In genomic region chr3:152707314-152707713, GRCh38 we compare ENCODE assay signal across 14 cellular contexts.
DNase-seq lines count a peak whose midpoint lies in the region; ATAC-seq, FAIRE-seq and TF ChIP-seq lines count a peak whose summit lies in the region.
"Had no signal": no experiment of that assay in that cellular context is flagged by ENCODE, and none has a peak within 500 bp of the region (broad histone marks: within the 10 kb centered on the region; RNA-seq: fewer than 3 reads in every experiment).

No MANE protein-coding gene starts in this region.

- peak; percentile 61 for ATAC-seq in GM19397 (IDR thresholded peaks at IDR 0.05; ENCODE audit: unreplicated experiment)
- peak; percentile 67 for ATAC-seq in HG03045 (IDR thresholded peaks at IDR 0.05; ENCODE audit: unreplicated experiment)
- no peak for ATAC-seq in T-helper 17 cell
- ATAC-seq: left colon had no signal

- no peaks in the 10 kb centered on the region for H3K9me3 Mint-ChIP-seq in dendritic cell treated with granulocyte-macrophage colony-stimulating factor and Interleukin-4, amounts not matched to agents 40 ng/mL and 50 ng/mL, for 4 days

- H3K36me3 Mint-ChIP-seq in dendritic cell treated with granulocyte-macrophage colony-stimulating factor and Interleukin-4, amounts not matched to agents 40 ng/mL and 50 ng/mL, for 4 days (ENCODE audit: low read depth) = no peaks in the 10 kb centered on the region
- H3K36me3 Mint-ChIP-seq in T-helper 17 cell (ENCODE audit: low read depth) = peaks cover 2% of the 10 kb centered on the region

- H3K27ac ChIP-seq in uterus = no peak overlapping the region
- H3K27ac ChIP-seq: testis had no signal

- no peaks in the 10 kb centered on the region for H3K9me3 ChIP-seq in uterus
- H3K9me3 ChIP-seq in T-helper 17 cell (ENCODE audit: control insufficient read depth, low read length, poor library complexity, severe bottlenecking) = no peaks in the 10 kb centered on the region
- H3K9me3 ChIP-seq: MG63, testis had no signal

- H3K27ac Mint-ChIP-seq in dendritic cell treated with granulocyte-macrophage colony-stimulating factor and Interleukin-4, amounts not matched to agents 40 ng/mL and 50 ng/mL, for 4 days = no peak overlapping the region
- H3K27ac Mint-ChIP-seq in T-helper 17 cell = no peak overlapping the region

- TF ChIP-seq POLR2A in uterus (IDR thresholded peaks at IDR 0.05) = no peak

- FAIRE-seq in RCC 7860 (lab: Jason Lieb, UNC) = no peak

- DNase-seq in DMS 273 treated with DMSO at 0.1 percent for 48 hours (lab: John Stamatoyannopoulos, UW) = peak; percentile 64
- DNase-seq in RCC 7860 (ENCODE audit: low spot score) = no peak
- no peak for DNase-seq in uterus
- no peak for DNase-seq in effector CD4-positive, alpha-beta T cell
- no peak for DNase-seq in T-helper 17 cell
- DNase-seq: activated CD4-positive, alpha-beta T cell treated with anti-CD3 and anti-CD28 coated beads for 48 hours; activated T-cell treated with anti-CD3 and anti-CD28 coated beads, Interleukin-2, amount 50 U/mL, for 1 hour; caudate nucleus; left colon; MG63; testis had no signal

- no peaks in the 10 kb centered on the region for H3K36me3 ChIP-seq in uterus
- H3K36me3 ChIP-seq: MG63 had no signal

- H3K4me3 Mint-ChIP-seq in dendritic cell treated with granulocyte-macrophage colony-stimulating factor and Interleukin-4, amounts not matched to agents 40 ng/mL and 50 ng/mL, for 4 days = peak overlapping the region; percentile 28
- no peak overlapping the region for H3K4me3 Mint-ChIP-seq in T-helper 17 cell

- no peak overlapping the region for H3K4me3 ChIP-seq in uterus
- H3K4me3 ChIP-seq: MG63, testis had no signal

- no peaks in the 10 kb centered on the region for H3K27me3 ChIP-seq in uterus
- H3K27me3 ChIP-seq: MG63, testis had no signal

- no peaks in the 10 kb centered on the region for H3K4me1 ChIP-seq in uterus
- H3K4me1 ChIP-seq: testis had no signal

- no peaks in the 10 kb centered on the region for H3K27me3 Mint-ChIP-seq in dendritic cell treated with granulocyte-macrophage colony-stimulating factor and Interleukin-4, amounts not matched to agents 40 ng/mL and 50 ng/mL, for 4 days
- no peaks in the 10 kb centered on the region for H3K27me3 Mint-ChIP-seq in T-helper 17 cell

- intact Hi-C loops in dendritic cell treated with granulocyte-macrophage colony-stimulating factor and Interleukin-4, amounts not matched to agents 40 ng/mL and 50 ng/mL, for 4 days (cut with micrococcal nuclease) = no loop called here
- intact Hi-C loops in uterus (cut with DNase I; ENCODE audit: low total_unique reads) = no loop called here

- TF ChIP-seq CTCF in uterus (IDR thresholded peaks at IDR 0.05) = no peak

- no peaks in the 10 kb centered on the region for H3K4me1 Mint-ChIP-seq in dendritic cell treated with granulocyte-macrophage colony-stimulating factor and Interleukin-4, amounts not matched to agents 40 ng/mL and 50 ng/mL, for 4 days (ENCODE audit: low read depth)
- peaks cover 2% of the 10 kb centered on the region for H3K4me1 Mint-ChIP-seq in T-helper 17 cell
